Comparison of ENCODE assay signal across 8 cellular contexts in the genomic region with DNA sequence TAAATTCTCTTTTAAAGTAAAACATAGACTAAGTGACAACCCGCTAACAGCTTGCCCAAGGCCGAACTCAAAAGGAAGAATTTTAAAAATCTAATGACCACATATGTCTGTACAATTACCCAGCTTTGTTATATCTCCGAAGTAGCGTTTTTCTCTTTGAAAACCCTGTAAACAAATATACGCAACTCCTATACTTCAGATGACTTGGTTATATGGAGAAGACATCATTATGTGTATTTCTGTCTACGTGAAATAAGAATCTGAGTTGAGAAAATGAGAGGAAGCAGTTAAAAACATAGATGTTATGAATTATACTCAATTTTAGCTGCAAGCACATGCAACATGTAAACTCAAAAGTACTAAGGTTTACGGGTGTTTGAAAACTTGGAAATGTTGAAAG. TPM values are rescaled to one million over a fixed set of nuclear protein-coding genes. Genes with fewer than 3 reads are reported as not detected.
A peak's percentile ranks its signal among the peaks of the same experiment; 100 is the strongest.
DNase-seq lines count a peak whose midpoint lies in the region; ATAC-seq and TF ChIP-seq lines count a peak whose summit lies in the region.

No MANE protein-coding gene starts in this region.

- no peak overlapping the region for H4K8ac ChIP-seq in neuronal stem cell (ENCODE audit: low read depth, low read length)

- no peak overlapping the region for H3K14ac ChIP-seq in neuronal stem cell (ENCODE audit: low read length)

- no peak overlapping the region for H3K9ac ChIP-seq in neuronal stem cell (ENCODE audit: low read depth, low read length, poor library complexity)

- peak overlapping the region; percentile 18 for H3K4me2 ChIP-seq in neuronal stem cell (ENCODE audit: insufficient read depth, low read length, poor library complexity, severe bottlenecking)

- DNase-seq in AG09309 (ENCODE audit: low read depth): no peak
- DNase-seq in NCI-H748 (lab: John Stamatoyannopoulos, UW; ENCODE audit: unreplicated experiment): peak; percentile 21
- no peak for DNase-seq in esophagus muscularis mucosa (ENCODE audit: extremely low spot score)
- DNase-seq in neuronal stem cell (ENCODE audit: low spot score): no peak
- DNase-seq in anterior cingulate cortex (lab: John Stamatoyannopoulos, UW): no peak
- DNase-seq in SIG-M5 treated with dmso at 0.1 percent for 504 hours (lab: John Stamatoyannopoulos, UW; ENCODE audit: unreplicated experiment): no peak

- H3K27me3 ChIP-seq in esophagus muscularis mucosa (no peaks in the 10 kb centered on the region), neuronal stem cell (ENCODE audit: control insufficient read depth in 3 of 3, insufficient read depth in 3 of 3, low read depth in 1 of 3, low read length in 3 of 3) (no peaks in the 10 kb centered on the region)

- no peak overlapping the region for H2BK15ac ChIP-seq in neuronal stem cell (ENCODE audit: low read length)

- no peak overlapping the region for H2BK5ac ChIP-seq in neuronal stem cell (ENCODE audit: low read length)

- H3K27ac ChIP-seq in esophagus muscularis mucosa (replicated peaks in 1 of 4): peak overlapping the region; percentile 84 to 90 (median 86)
- H3K27ac ChIP-seq in neuronal stem cell (replicated peaks; ENCODE audit: low read length): no peak overlapping the region

- H3K23ac ChIP-seq in neuronal stem cell (ENCODE audit: low read depth, low read length, poor library complexity): no peak overlapping the region

- H3K18ac ChIP-seq in neuronal stem cell (ENCODE audit: low read length): no peak overlapping the region

- intact Hi-C loops in esophagus muscularis mucosa (cut with DNase I): loop anchor here (5.0 to 10.0 kb wide), 3 partner anchors 56 to 226 kb away; no protein-coding TSS in a partner anchor

- H3K79me1 ChIP-seq in neuronal stem cell (ENCODE audit: low read depth, low read length): no peaks in the 10 kb centered on the region

- H4K91ac ChIP-seq in neuronal stem cell (ENCODE audit: low read depth, low read length, poor library complexity): no peak overlapping the region

- H3K4me1 ChIP-seq in esophagus muscularis mucosa: peaks cover 12 to 19% (median 14%) of the 10 kb centered on the region in 4 donors
- peaks cover 2 to 12% of the 10 kb centered on the region in 2 donors for H3K4me1 ChIP-seq in neuronal stem cell (ENCODE audit: control insufficient read depth in 2 of 2, insufficient read depth in 1 of 2, low read depth in 1 of 2, low read length in 2 of 2)

- WGBS in esophagus muscularis mucosa: 6% methylated on average over 7 of the region's 7 CpGs
- no CpG with 5 or more reads among the region's 7 CpGs for WGBS in neuronal stem cell (ENCODE audit: extremely low coverage in 2 of 2, insufficient read length in 2 of 2, insufficient replicate concordance in 1 of 2), 2 donors

- no peak for TF ChIP-seq POLR2A in esophagus muscularis mucosa (IDR thresholded peaks at IDR 0.05; ENCODE audit: low read depth)

- ATAC-seq in GM18519 (IDR thresholded peaks at IDR 0.05; ENCODE audit: low FRiP score, unreplicated experiment) (no peak), GM21515 (IDR thresholded peaks at IDR 0.05; ENCODE audit: unreplicated experiment) (no peak)

- TF ChIP-seq EP300 in esophagus muscularis mucosa (IDR thresholded peaks at IDR 0.05): no peak

- TF ChIP-seq CTCF in AG09309 (IDR thresholded peaks at IDR 0.05; ENCODE audit: control insufficient read depth, insufficient read depth, low read depth, low read length, missing control alignments): no peak
- TF ChIP-seq CTCF in esophagus muscularis mucosa (IDR thresholded peaks at IDR 0.05): no peak

- no peak overlapping the region for H2AK5ac ChIP-seq in neuronal stem cell (ENCODE audit: low read depth, low read length)

- H2BK120ac ChIP-seq in neuronal stem cell (ENCODE audit: low read depth, low read length): no peak overlapping the region

- H3K36me3 ChIP-seq in esophagus muscularis mucosa (no peaks in the 10 kb centered on the region), neuronal stem cell (replicated peaks in 1 of 2; ENCODE audit: control insufficient read depth in 2 of 2, insufficient read depth in 2 of 2, low read length in 2 of 2) (peaks cover 0 to 27% of the 10 kb centered on the region in 2 donors)

- H2AFZ ChIP-seq in neuronal stem cell (ENCODE audit: low read length): no peak overlapping the region

- H3K9me3 ChIP-seq in esophagus muscularis mucosa (no peaks in the 10 kb centered on the region), neuronal stem cell (replicated peaks in 1 of 2; ENCODE audit: control insufficient read depth in 2 of 2, insufficient read depth in 1 of 2, low read depth in 1 of 2, low read length in 2 of 2) (no peaks in the 10 kb centered on the region)

- H3K4me3 ChIP-seq in AG09309 (ENCODE audit: control insufficient read depth, low read depth, low read length) (peak overlapping the region; percentile 53), esophagus muscularis mucosa (peak overlapping the region; percentile 71 to 86 (median 78)), neuronal stem cell (ENCODE audit: low read length in 2 of 2) (peak overlapping the region; percentile 69 to 79)

- H3K4ac ChIP-seq in neuronal stem cell (ENCODE audit: low read length): no peak overlapping the region

- no peak overlapping the region for H2BK12ac ChIP-seq in neuronal stem cell (ENCODE audit: low read length)

RNA-seq across cellular contexts. Expression of gene PBX1, which starts 2.0 kb away (rescaled TPM):
- 100 to 1,000 TPM in 2 of 4 donors, 10 to 100 TPM in 2; 89.6 to 138 (median 112) TPM for total RNA-seq in esophagus muscularis mucosa
- polyA plus RNA-seq in neuronal stem cell (2013, experiment 1 of 2): 53.3 TPM
- 55.6 TPM for polyA plus RNA-seq in neuronal stem cell (2013, experiment 2 of 2)
